1 cellular context compared by ENCODE assay signal in the genomic region with DNA sequence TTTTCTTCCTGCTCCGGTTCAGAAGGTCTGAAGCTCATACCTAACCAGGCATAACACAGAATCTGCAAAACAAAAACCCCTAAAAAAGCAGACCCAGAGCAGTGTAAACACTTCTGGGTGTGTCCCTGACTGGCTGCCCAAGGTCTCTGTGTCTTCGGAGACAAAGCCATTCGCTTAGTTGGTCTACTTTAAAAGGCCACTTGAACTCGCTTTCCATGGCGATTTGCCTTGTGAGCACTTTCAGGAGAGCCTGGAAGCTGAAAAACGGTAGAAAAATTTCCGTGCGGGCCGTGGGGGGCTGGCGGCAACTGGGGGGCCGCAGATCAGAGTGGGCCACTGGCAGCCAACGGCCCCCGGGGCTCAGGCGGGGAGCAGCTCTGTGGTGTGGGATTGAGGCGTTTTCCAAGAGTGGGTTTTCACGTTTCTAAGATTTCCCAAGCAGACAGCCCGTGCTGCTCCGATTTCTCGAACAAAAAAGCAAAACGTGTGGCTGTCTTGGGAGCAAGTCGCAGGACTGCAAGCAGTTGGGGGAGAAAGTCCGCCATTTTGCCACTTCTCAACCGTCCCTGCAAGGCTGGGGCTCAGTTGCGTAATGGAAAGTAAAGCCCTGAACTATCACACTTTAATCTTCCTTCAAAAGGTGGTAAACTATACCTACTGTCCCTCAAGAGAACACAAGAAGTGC.
TF ChIP-seq lines count a peak whose summit lies in the region.

No MANE protein-coding gene starts in this region.

TF ChIP-seq in K562, 482 proteins besides CTCF, POLR2A, EP300 and RAD21 (continued from another document and continues in another):
- TF ChIP-seq CBX1 (IDR thresholded peaks at IDR 0.05; ENCODE audit: low read depth): no peak
- no peak for TF ChIP-seq TGIF2 (CRISPR knock-in tag; IDR thresholded peaks at IDR 0.05)
- no peak for TF ChIP-seq HMBOX1 (IDR thresholded peaks at IDR 0.05)
- TF ChIP-seq CSDE1 (IDR thresholded peaks at IDR 0.05): no peak
- TF ChIP-seq HMGN3 (IDR thresholded peaks at IDR 0.05; ENCODE audit: borderline replicate concordance, extremely low read depth, insufficient read length, low read depth, low read length): no peak
- TF ChIP-seq, protein P1, sequence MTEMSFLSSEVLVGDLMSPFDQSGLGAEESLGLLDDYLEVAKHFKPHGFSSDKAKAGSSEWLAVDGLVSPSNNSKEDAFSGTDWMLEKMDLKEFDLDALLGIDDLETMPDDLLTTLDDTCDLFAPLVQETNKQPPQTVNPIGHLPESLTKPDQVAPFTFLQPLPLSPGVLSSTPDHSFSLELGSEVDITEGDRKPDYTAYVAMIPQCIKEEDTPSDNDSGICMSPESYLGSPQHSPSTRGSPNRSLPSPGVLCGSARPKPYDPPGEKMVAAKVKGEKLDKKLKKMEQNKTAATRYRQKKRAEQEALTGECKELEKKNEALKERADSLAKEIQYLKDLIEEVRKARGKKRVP (CRISPR knock-in tag; IDR thresholded peaks at IDR 0.05): peak; percentile 80; the same call in 1 of the 2 replicates
- TF ChIP-seq HNRNPL (IDR thresholded peaks at IDR 0.05; ENCODE audit: low read depth, low read length): no peak
- no peak for TF ChIP-seq PPARD (CRISPR knock-in tag; IDR thresholded peaks at IDR 0.05)
- no peak for TF ChIP-seq BDP1 (IDR thresholded peaks at IDR 0.05; ENCODE audit: insufficient read depth, insufficient read length)
- TF ChIP-seq, protein P2, sequence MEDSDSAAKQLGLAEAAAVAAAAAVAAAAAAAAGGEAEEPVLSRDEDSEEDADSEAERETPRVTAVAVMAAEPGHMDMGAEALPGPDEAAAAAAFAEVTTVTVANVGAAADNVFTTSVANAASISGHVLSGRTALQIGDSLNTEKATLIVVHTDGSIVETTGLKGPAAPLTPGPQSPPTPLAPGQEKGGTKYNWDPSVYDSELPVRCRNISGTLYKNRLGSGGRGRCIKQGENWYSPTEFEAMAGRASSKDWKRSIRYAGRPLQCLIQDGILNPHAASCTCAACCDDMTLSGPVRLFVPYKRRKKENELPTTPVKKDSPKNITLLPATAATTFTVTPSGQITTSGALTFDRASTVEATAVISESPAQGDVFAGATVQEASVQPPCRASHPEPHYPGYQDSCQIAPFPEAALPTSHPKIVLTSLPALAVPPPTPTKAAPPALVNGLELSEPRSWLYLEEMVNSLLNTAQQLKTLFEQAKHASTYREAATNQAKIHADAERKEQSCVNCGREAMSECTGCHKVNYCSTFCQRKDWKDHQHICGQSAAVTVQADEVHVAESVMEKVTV (CRISPR knock-in tag; IDR thresholded peaks at IDR 0.05): no peak
- peak; percentile 93 for TF ChIP-seq CHD1 (IDR thresholded peaks at IDR 0.05; ENCODE audit: low read length)
- no peak for TF ChIP-seq FOXJ2 (tag; IDR thresholded peaks at IDR 0.05)
- TF ChIP-seq ARID2 (IDR thresholded peaks at IDR 0.05): 0 out of 2 replicates have a peak, but pooled peaks have one; percentile 2
- TF ChIP-seq ZNF551 (CRISPR knock-in tag; IDR thresholded peaks at IDR 0.05): 0 out of 2 replicates have a peak, but pooled peaks have one; percentile 3
- no peak for TF ChIP-seq MCM5 (IDR thresholded peaks at IDR 0.05; ENCODE audit: low read depth)
- TF ChIP-seq, protein P3, sequence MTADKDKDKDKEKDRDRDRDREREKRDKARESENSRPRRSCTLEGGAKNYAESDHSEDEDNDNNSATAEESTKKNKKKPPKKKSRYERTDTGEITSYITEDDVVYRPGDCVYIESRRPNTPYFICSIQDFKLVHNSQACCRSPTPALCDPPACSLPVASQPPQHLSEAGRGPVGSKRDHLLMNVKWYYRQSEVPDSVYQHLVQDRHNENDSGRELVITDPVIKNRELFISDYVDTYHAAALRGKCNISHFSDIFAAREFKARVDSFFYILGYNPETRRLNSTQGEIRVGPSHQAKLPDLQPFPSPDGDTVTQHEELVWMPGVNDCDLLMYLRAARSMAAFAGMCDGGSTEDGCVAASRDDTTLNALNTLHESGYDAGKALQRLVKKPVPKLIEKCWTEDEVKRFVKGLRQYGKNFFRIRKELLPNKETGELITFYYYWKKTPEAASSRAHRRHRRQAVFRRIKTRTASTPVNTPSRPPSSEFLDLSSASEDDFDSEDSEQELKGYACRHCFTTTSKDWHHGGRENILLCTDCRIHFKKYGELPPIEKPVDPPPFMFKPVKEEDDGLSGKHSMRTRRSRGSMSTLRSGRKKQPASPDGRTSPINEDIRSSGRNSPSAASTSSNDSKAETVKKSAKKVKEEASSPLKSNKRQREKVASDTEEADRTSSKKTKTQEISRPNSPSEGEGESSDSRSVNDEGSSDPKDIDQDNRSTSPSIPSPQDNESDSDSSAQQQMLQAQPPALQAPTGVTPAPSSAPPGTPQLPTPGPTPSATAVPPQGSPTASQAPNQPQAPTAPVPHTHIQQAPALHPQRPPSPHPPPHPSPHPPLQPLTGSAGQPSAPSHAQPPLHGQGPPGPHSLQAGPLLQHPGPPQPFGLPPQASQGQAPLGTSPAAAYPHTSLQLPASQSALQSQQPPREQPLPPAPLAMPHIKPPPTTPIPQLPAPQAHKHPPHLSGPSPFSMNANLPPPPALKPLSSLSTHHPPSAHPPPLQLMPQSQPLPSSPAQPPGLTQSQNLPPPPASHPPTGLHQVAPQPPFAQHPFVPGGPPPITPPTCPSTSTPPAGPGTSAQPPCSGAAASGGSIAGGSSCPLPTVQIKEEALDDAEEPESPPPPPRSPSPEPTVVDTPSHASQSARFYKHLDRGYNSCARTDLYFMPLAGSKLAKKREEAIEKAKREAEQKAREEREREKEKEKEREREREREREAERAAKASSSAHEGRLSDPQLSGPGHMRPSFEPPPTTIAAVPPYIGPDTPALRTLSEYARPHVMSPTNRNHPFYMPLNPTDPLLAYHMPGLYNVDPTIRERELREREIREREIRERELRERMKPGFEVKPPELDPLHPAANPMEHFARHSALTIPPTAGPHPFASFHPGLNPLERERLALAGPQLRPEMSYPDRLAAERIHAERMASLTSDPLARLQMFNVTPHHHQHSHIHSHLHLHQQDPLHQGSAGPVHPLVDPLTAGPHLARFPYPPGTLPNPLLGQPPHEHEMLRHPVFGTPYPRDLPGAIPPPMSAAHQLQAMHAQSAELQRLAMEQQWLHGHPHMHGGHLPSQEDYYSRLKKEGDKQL (CRISPR knock-in tag; IDR thresholded peaks at IDR 0.05; ENCODE audit: borderline replicate concordance): no peak
- TF ChIP-seq YY1 (IDR thresholded peaks at IDR 0.05; ENCODE audit: borderline replicate concordance in 1 of 3, control insufficient read depth in 1 of 3, extremely low read depth in 1 of 3, insufficient read depth in 3 of 3, insufficient read length in 1 of 3, insufficient replicate concordance in 2 of 3, low read depth in 1 of 3, low read length in 2 of 3): peak; percentile 77 to 95 (median 86)
- TF ChIP-seq FUS (optimal IDR thresholded peaks at IDR 0.05; ENCODE audit: low read depth, low read length): no peak
- no peak; the same call in 1 of the 2 replicates for TF ChIP-seq DDX20 (tag; IDR thresholded peaks at IDR 0.05; ENCODE audit: low read depth)
- no peak for TF ChIP-seq ILF3 (IDR thresholded peaks at IDR 0.05; ENCODE audit: borderline replicate concordance)
- no peak for TF ChIP-seq ZNF174 (CRISPR knock-in tag; IDR thresholded peaks at IDR 0.05)
- TF ChIP-seq NONO (IDR thresholded peaks at IDR 0.05; ENCODE audit: low read depth in 2 of 2, low read length in 1 of 2): no peak
- TF ChIP-seq ZC3H4 (CRISPR knock-in tag; IDR thresholded peaks at IDR 0.05; ENCODE audit: borderline replicate concordance): peak; percentile 70
- TF ChIP-seq ZNF444 (CRISPR knock-in tag; IDR thresholded peaks at IDR 0.05): no peak
- peak; percentile 73 for TF ChIP-seq KDM5B (IDR thresholded peaks at IDR 0.05; ENCODE audit: insufficient replicate concordance, low read depth, low read length)
- TF ChIP-seq RCOR1 (IDR thresholded peaks at IDR 0.05; ENCODE audit: borderline replicate concordance in 1 of 2, low read depth in 2 of 2, low read length in 2 of 2): no peak
- no peak for TF ChIP-seq FOXM1 (IDR thresholded peaks at IDR 0.05; ENCODE audit: low read depth)
- no peak for TF ChIP-seq FOXM1 (CRISPR knock-in tag; IDR thresholded peaks at IDR 0.05; ENCODE audit: low read depth)
- no peak for TF ChIP-seq ZSCAN29 (IDR thresholded peaks at IDR 0.05)
- TF ChIP-seq NCOA2 (IDR thresholded peaks at IDR 0.05; ENCODE audit: partially characterized antibody in 2 of 2): no peak
- TF ChIP-seq, protein P4, sequence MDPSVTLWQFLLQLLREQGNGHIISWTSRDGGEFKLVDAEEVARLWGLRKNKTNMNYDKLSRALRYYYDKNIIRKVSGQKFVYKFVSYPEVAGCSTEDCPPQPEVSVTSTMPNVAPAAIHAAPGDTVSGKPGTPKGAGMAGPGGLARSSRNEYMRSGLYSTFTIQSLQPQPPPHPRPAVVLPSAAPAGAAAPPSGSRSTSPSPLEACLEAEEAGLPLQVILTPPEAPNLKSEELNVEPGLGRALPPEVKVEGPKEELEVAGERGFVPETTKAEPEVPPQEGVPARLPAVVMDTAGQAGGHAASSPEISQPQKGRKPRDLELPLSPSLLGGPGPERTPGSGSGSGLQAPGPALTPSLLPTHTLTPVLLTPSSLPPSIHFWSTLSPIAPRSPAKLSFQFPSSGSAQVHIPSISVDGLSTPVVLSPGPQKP (CRISPR knock-in tag; IDR thresholded peaks at IDR 0.05): no peak
- TF ChIP-seq NR3C1 (CRISPR knock-in tag; IDR thresholded peaks at IDR 0.05): no peak
- TF ChIP-seq, protein P5, sequence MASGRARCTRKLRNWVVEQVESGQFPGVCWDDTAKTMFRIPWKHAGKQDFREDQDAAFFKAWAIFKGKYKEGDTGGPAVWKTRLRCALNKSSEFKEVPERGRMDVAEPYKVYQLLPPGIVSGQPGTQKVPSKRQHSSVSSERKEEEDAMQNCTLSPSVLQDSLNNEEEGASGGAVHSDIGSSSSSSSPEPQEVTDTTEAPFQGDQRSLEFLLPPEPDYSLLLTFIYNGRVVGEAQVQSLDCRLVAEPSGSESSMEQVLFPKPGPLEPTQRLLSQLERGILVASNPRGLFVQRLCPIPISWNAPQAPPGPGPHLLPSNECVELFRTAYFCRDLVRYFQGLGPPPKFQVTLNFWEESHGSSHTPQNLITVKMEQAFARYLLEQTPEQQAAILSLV (tag; IDR thresholded peaks at IDR 0.05): peak; percentile 83
- no peak for TF ChIP-seq MECOM (CRISPR knock-in tag; IDR thresholded peaks at IDR 0.05)
- TF ChIP-seq ZMIZ1 (IDR thresholded peaks at IDR 0.05; ENCODE audit: low read depth in 2 of 2, low read length in 2 of 2): 0 out of 4 replicates have a peak, but pooled peaks of 1 of the 2 experiments have one; percentile 21
- TF ChIP-seq CBFA2T2 (conservative IDR thresholded peaks at IDR 0.05): no peak
- TF ChIP-seq TRIM24 (IDR thresholded peaks at IDR 0.05): no peak
- TF ChIP-seq, protein P6, sequence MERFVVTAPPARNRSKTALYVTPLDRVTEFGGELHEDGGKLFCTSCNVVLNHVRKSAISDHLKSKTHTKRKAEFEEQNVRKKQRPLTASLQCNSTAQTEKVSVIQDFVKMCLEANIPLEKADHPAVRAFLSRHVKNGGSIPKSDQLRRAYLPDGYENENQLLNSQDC (CRISPR knock-in tag; IDR thresholded peaks at IDR 0.05): no peak
- TF ChIP-seq ZNF449 (CRISPR knock-in tag; IDR thresholded peaks at IDR 0.05): no peak
- TF ChIP-seq ZNF707 (CRISPR knock-in tag; conservative IDR thresholded peaks at IDR 0.05): no peak
- no peak for TF ChIP-seq ZNF224 (CRISPR knock-in tag; IDR thresholded peaks at IDR 0.05)
- TF ChIP-seq ELF1 (tag; IDR thresholded peaks at IDR 0.05): no peak
- no peak for TF ChIP-seq RFX7 (CRISPR knock-in tag; IDR thresholded peaks at IDR 0.05)
- no peak for TF ChIP-seq ILK (tag; IDR thresholded peaks at IDR 0.05; ENCODE audit: borderline replicate concordance, low read depth)
- no peak for TF ChIP-seq ZBED1 (IDR thresholded peaks at IDR 0.05)
- no peak for TF ChIP-seq PCBP2 (IDR thresholded peaks at IDR 0.05; ENCODE audit: low read depth, low read length, poor library complexity, severe bottlenecking)
- no peak for TF ChIP-seq NELFE (IDR thresholded peaks at IDR 0.05; ENCODE audit: insufficient read depth, insufficient read length)
- TF ChIP-seq HOXB6 (CRISPR knock-in tag; IDR thresholded peaks at IDR 0.05; ENCODE audit: borderline replicate concordance): no peak
- 0 out of 2 replicates have a peak, but pooled peaks have one; percentile 35 for TF ChIP-seq JUN (IDR thresholded peaks at IDR 0.05; ENCODE audit: borderline replicate concordance, low read depth, low read length)
- no peak for TF ChIP-seq JUN (CRISPR knock-in tag; IDR thresholded peaks at IDR 0.05; ENCODE audit: borderline replicate concordance)
